In the genomic region with DNA sequence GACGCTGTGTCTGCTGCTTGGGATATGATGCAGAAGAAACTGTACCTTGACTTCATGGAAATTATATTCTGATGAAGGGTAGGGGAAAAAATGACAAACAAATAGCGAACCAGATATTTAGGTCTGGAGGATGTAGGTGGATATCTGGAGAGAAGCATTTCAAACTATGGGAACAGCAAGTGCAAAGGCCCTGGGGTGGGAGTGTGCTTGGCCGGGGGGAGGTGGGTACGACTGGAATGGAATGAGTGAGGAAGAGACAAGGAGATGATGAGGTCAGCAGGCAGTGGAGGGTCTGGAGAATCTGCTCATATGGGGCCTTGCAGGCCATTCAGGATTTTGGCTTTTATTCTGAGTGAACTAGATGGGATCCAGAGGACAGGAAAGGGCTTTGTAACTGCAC, we compare ENCODE assay signal across 27 cellular contexts.
"Had no signal": no experiment of that assay in that cellular context is flagged by ENCODE, and none has a peak within 500 bp of the region (broad histone marks: within the 10 kb centered on the region; RNA-seq: fewer than 3 reads in every experiment).

No MANE protein-coding gene starts in this region.

- H3K27ac ChIP-seq: adrenal gland, body of pancreas, breast epithelium, KMS-11, Peyer's patch, SK-N-MC, WERI-Rb-1 had no signal

- H3K4me1 ChIP-seq: adrenal gland, breast epithelium, Peyer's patch had no signal

- H3K9me3 ChIP-seq: adrenal gland, body of pancreas, breast epithelium, Peyer's patch had no signal

- H3K4me1 Mint-ChIP-seq: activated CD4-positive, alpha-beta T cell treated with anti-CD3 and anti-CD28 coated beads for 36 hours; activated CD4-positive, alpha-beta T cell treated with anti-CD3 and anti-CD28 coated beads, Interleukin-2, amount 10 ng/mL, durations not matched to agents 7 days and 5 days had no signal

- DNase-seq: activated CD4-positive, alpha-beta T cell treated with anti-CD3 and anti-CD28 coated beads for 36 hours; activated CD4-positive, alpha-beta T cell treated with anti-CD3 and anti-CD28 coated beads, Interleukin-2, amount 10 ng/mL, durations not matched to agents 7 days and 5 days; activated CD4-positive, alpha-beta T cell treated with anti-CD3 and anti-CD28 coated beads, Interleukin-2, amount 50 U/mL, for 48 hours; activated CD8-positive, alpha-beta T cell treated with anti-CD3 and anti-CD28 coated beads, Interleukin-2, amount 10 ng/mL, durations not matched to agents 7 days and 5 days; activated gamma-delta T cell treated with Interleukin-2 at 50 U/mL for 16 hours; activated naive CD4-positive, alpha-beta T cell treated with anti-CD3 and anti-CD28 coated beads for 36 hours; activated T-cell treated with anti-CD3 and anti-CD28 coated beads, Interleukin-2, amount 50 U/mL, for 24 hours; body of pancreas; MM.1S; MV-4-11; NCI-H1092; NCI-H1436 treated with DMSO at 0.1 percent for 48 hours; NCI-H1694 treated with DMSO at 0.1 percent for 48 hours; NCI-H2029; NCI-H345; NCI-H524 treated with DMSO at 0.1 percent for 48 hours; PC-3; RPMI8226; T1000; WERI-Rb-1 had no signal

- H3K27ac Mint-ChIP-seq: activated CD4-positive, alpha-beta T cell treated with anti-CD3 and anti-CD28 coated beads for 36 hours; activated CD4-positive, alpha-beta T cell treated with anti-CD3 and anti-CD28 coated beads, Interleukin-2, amount 10 ng/mL, durations not matched to agents 7 days and 5 days; activated CD8-positive, alpha-beta T cell treated with anti-CD3 and anti-CD28 coated beads, Interleukin-2, amount 10 ng/mL, durations not matched to agents 7 days and 5 days; activated naive CD4-positive, alpha-beta T cell treated with anti-CD3 and anti-CD28 coated beads for 36 hours; activated naive CD4-positive, alpha-beta T cell treated with anti-CD3 and anti-CD28 coated beads, Interleukin-2, amount 50 U/mL, for 72 hours; activated T-cell treated with anti-CD3 and anti-CD28 coated beads, Interleukin-2, amount 50 U/mL, for 24 hours had no signal

- H3K36me3 Mint-ChIP-seq: activated naive CD4-positive, alpha-beta T cell treated with anti-CD3 and anti-CD28 coated beads, Interleukin-2, amount 50 U/mL, for 72 hours had no signal

- H3K4me2 ChIP-seq: KMS-11 had no signal

- H3K9me3 Mint-ChIP-seq: activated CD4-positive, alpha-beta T cell treated with anti-CD3 and anti-CD28 coated beads, Interleukin-2, amount 10 ng/mL, durations not matched to agents 7 days and 5 days; activated naive CD4-positive, alpha-beta T cell treated with anti-CD3 and anti-CD28 coated beads for 36 hours; activated naive CD4-positive, alpha-beta T cell treated with anti-CD3 and anti-CD28 coated beads, Interleukin-2, amount 50 U/mL, for 72 hours; activated T-cell treated with anti-CD3 and anti-CD28 coated beads, Interleukin-2, amount 50 U/mL, for 24 hours had no signal

- ATAC-seq: activated CD4-positive, alpha-beta T cell treated with anti-CD3 and anti-CD28 coated beads for 36 hours; activated CD8-positive, alpha-beta T cell treated with anti-CD3 and anti-CD28 coated beads, Interleukin-2, amount 10 ng/mL, durations not matched to agents 7 days and 5 days; activated naive CD4-positive, alpha-beta T cell treated with anti-CD3 and anti-CD28 coated beads, Interleukin-2, amount 50 U/mL, for 72 hours; body of pancreas; PC-3 had no signal

- H3K36me3 ChIP-seq: adrenal gland, breast epithelium, Peyer's patch, WERI-Rb-1 had no signal

- H3K27me3 ChIP-seq: adrenal gland, body of pancreas, breast epithelium, Peyer's patch had no signal

- H3K4me3 ChIP-seq: adrenal gland, body of pancreas, breast epithelium, Peyer's patch, SK-N-MC had no signal

- H3K9ac ChIP-seq: KMS-11 had no signal

- H3K4me3 Mint-ChIP-seq: activated CD4-positive, alpha-beta T cell treated with anti-CD3 and anti-CD28 coated beads for 36 hours; activated CD4-positive, alpha-beta T cell treated with anti-CD3 and anti-CD28 coated beads, Interleukin-2, amount 10 ng/mL, durations not matched to agents 7 days and 5 days; activated CD8-positive, alpha-beta T cell treated with anti-CD3 and anti-CD28 coated beads, Interleukin-2, amount 10 ng/mL, durations not matched to agents 7 days and 5 days; activated naive CD4-positive, alpha-beta T cell treated with anti-CD3 and anti-CD28 coated beads for 36 hours; activated T-cell treated with anti-CD3 and anti-CD28 coated beads, Interleukin-2, amount 50 U/mL, for 24 hours had no signal

- FAIRE-seq: astrocyte had no signal
